ENCODE assay signal across 22 cellular contexts in genomic region chr6:81901589-81901988, GRCh38.
DNase-seq lines count a peak whose midpoint lies in the region.
"Had no signal": no experiment of that assay in that cellular context is flagged by ENCODE, and none has a peak within 500 bp of the region (broad histone marks: within the 10 kb centered on the region; RNA-seq: fewer than 3 reads in every experiment).

No MANE protein-coding gene starts in this region.

- H3K27ac ChIP-seq in stomach smooth muscle (ENCODE audit: low read length): peak overlapping the region; percentile 19
- H3K27ac ChIP-seq: sigmoid colon, tibial nerve had no signal

- peak; percentile 30 for DNase-seq in EH (ENCODE audit: low read depth)
- peak; percentile 2 for DNase-seq in fibroblast of gingiva (ENCODE audit: low read depth)
- DNase-seq in left kidney (ENCODE audit: low read depth, low spot score): peak; percentile 33
- DNase-seq in NCI-H2029 treated with DMSO at 0.1 percent for 48 hours (lab: John Stamatoyannopoulos, UW): no peak
- DNase-seq in GM19240 (ENCODE audit: insufficient read length, low spot score): no peak
- DNase-seq in activated CD4-positive, CD25-positive, alpha-beta regulatory T cell treated with anti-CD3 and anti-CD28 coated beads, Interleukin-2, amount 50 U/mL, for 72 hours: no peak
- DNase-seq in SKM-1 (lab: John Stamatoyannopoulos, UW; ENCODE audit: unreplicated experiment): no peak
- DNase-seq: activated CD4-positive, alpha-beta T cell treated with anti-CD3 and anti-CD28 coated beads, Interleukin-2, amount 10 ng/mL, durations not matched to agents 24 days and 14 days; activated naive CD4-positive, alpha-beta T cell treated with Interleukin-2 at 50 U/mL for 16 hours; activated T-cell treated with anti-CD3 and anti-CD28 coated beads, Interleukin-2, amount 50 U/mL, for 48 hours; amygdala; caudate nucleus; CD4-positive, alpha-beta memory T cell; GOT3; Kasumi-1; NCI-H146; NCI-H446 treated with DMSO at 0.1 percent for 48 hours; sigmoid colon; stimulated activated CD4-positive, alpha-beta T cell treated with anti-CD3 and anti-CD28 coated beads, Interleukin-15, amount 100 ng/mL, for 24 hours; stimulated activated naive CD4-positive, alpha-beta T cell had no signal

- H3K9ac ChIP-seq in stomach smooth muscle (ENCODE audit: low read length in 2 of 2): no peak overlapping the region

- H3K36me3 ChIP-seq in stomach smooth muscle (ENCODE audit: control insufficient read depth in 2 of 2, insufficient read depth in 2 of 2, low read length in 2 of 2): no peaks in the 10 kb centered on the region
- H3K36me3 ChIP-seq: sigmoid colon, tibial nerve had no signal

- H3K9me3 ChIP-seq in stomach smooth muscle (ENCODE audit: control insufficient read depth in 2 of 2, low read length in 2 of 2): no peaks in the 10 kb centered on the region
- H3K9me3 ChIP-seq: sigmoid colon, tibial nerve had no signal

- H3K27me3 ChIP-seq in stomach smooth muscle (ENCODE audit: control insufficient read depth in 1 of 2, insufficient read depth in 2 of 2, low read length in 2 of 2): no peaks in the 10 kb centered on the region
- H3K27me3 ChIP-seq: sigmoid colon, tibial nerve had no signal

- H3K4me1 ChIP-seq in stomach smooth muscle (ENCODE audit: control insufficient read depth, insufficient read depth, low read length): peaks cover 4% of the 10 kb centered on the region

- H3K4me3 ChIP-seq in stomach smooth muscle (ENCODE audit: low read length in 2 of 2): no peak overlapping the region
- H3K4me3 ChIP-seq: sigmoid colon, tibial nerve had no signal

Comparison
In these comparisons a context has a peak if more than half of its experiments do, and no peak if none do; other contexts are left out.
1. DNase-seq: peak in EH (single experiment), fibroblast of gingiva (single experiment) and left kidney (single experiment); none in NCI-H2029 treated with DMSO at 0.1 percent for 48 hours (single experiment), GM19240 (single experiment), activated CD4-positive, CD25-positive, alpha-beta regulatory T cell treated with anti-CD3 and anti-CD28 coated beads, Interleukin-2, amount 50 U/mL, for 72 hours (single experiment) and SKM-1 (single experiment).